In the genomic region with DNA sequence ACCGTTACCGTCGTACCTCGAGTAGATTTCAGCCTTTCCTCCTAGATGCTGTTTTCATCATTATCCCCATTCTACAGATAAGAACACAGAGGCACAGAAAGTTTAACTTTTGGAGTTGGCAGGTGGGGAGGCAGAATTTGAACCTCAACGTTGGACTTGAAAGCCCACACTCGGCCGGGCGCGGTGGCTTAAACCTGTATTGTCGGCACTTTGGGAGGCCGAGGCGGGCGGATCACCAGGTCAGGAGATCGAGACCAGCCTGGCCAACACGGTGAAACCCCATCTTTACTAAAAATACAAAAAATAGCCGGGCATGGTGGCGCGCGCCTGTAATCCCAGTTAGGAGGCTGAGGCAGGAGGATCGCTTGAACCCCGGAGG, we compare ENCODE assay signal across 8 cellular contexts. TPM values are rescaled to one million over a fixed set of nuclear protein-coding genes. Genes with fewer than 3 reads are reported as not detected.
A peak's percentile ranks its signal among the peaks of the same experiment; 100 is the strongest.
DNase-seq lines count a peak whose midpoint lies in the region; ATAC-seq, FAIRE-seq and TF ChIP-seq lines count a peak whose summit lies in the region.

No MANE protein-coding gene starts in this region.

- H3K36me3 ChIP-seq in astrocyte (ENCODE audit: insufficient read depth, low read length) (no peaks in the 10 kb centered on the region), right lobe of liver (no peaks in the 10 kb centered on the region), thoracic aorta (no peaks in the 10 kb centered on the region)

- H3K27ac ChIP-seq in astrocyte (ENCODE audit: low read depth, low read length): peak overlapping the region; percentile 7
- peak overlapping the region; percentile 89 to 97 (median 94) for H3K27ac ChIP-seq in right lobe of liver
- peak overlapping the region; percentile 92 to 95 for H3K27ac ChIP-seq in thoracic aorta

- no peak for FAIRE-seq in astrocyte (lab: Jason Lieb, UNC)

- H3K4me3 ChIP-seq in astrocyte (ENCODE audit: insufficient read depth, low read depth, low read length) (peak overlapping the region; percentile 55), right lobe of liver (peak overlapping the region; percentile 64 to 75 (median 67)), thoracic aorta (peak overlapping the region; percentile 80)

- TF ChIP-seq CTCF in astrocyte (IDR thresholded peaks at IDR 0.05; ENCODE audit: insufficient read depth, low read depth, low read length) (no peak), right lobe of liver (IDR thresholded peaks at IDR 0.05) (no peak), thoracic aorta (IDR thresholded peaks at IDR 0.05) (no peak)

- no peak overlapping the region for H3K27ac Mint-ChIP-seq in activated CD4-positive, alpha-beta T cell treated with anti-CD3 and anti-CD28 coated beads, Interleukin-2, amount 10 ng/mL, durations not matched to agents 24 days and 14 days
- no peak overlapping the region for H3K27ac Mint-ChIP-seq in astrocyte (ENCODE audit: unreplicated experiment)

- ATAC-seq in right lobe of liver (no peak), thoracic aorta (ENCODE audit: insufficient number of reproducible peaks, low FRiP score, low read depth) (no peak), GM19467 (IDR thresholded peaks at IDR 0.05; ENCODE audit: unreplicated experiment) (no peak), GM21737 (IDR thresholded peaks at IDR 0.05; ENCODE audit: unreplicated experiment) (no peak)

- H3K4me3 Mint-ChIP-seq in activated CD4-positive, alpha-beta T cell treated with anti-CD3 and anti-CD28 coated beads, Interleukin-2, amount 10 ng/mL, durations not matched to agents 24 days and 14 days: peak overlapping the region; percentile 80
- H3K4me3 Mint-ChIP-seq in astrocyte (ENCODE audit: unreplicated experiment): peak overlapping the region; percentile 20

- WGBS in right lobe of liver (ENCODE audit: insufficient coverage, low coverage, low lambda C conversion rate, missing lambda C conversion rate): 46% methylated on average over 14 of the region's 21 CpGs

- no peak for TF ChIP-seq POLR2A in right lobe of liver (IDR thresholded peaks at IDR 0.05)

- H3K9me3 ChIP-seq in astrocyte (ENCODE audit: insufficient read depth, low read depth, low read length) (peaks cover 6% of the 10 kb centered on the region), right lobe of liver (no peaks in the 10 kb centered on the region), thoracic aorta (no peaks in the 10 kb centered on the region)

- H4K20me1 ChIP-seq in astrocyte (ENCODE audit: insufficient read depth, low read length): no peaks in the 10 kb centered on the region

- no peaks in the 10 kb centered on the region for H3K79me2 ChIP-seq in astrocyte (ENCODE audit: insufficient read depth, low read length)

- intact Hi-C loops in activated CD4-positive, alpha-beta T cell treated with anti-CD3 and anti-CD28 coated beads, Interleukin-2, amount 10 ng/mL, durations not matched to agents 24 days and 14 days (cut with micrococcal nuclease): loop anchor here (2.0 to 5.0 kb wide), 2 partner anchors 31 to 76 kb away; partner anchors contain the start of genes CTDSP1 and TMBIM1
- intact Hi-C loops in right lobe of liver (cut with DNase I): no loop called here

- peaks cover 4% of the 10 kb centered on the region for H3K4me1 Mint-ChIP-seq in activated CD4-positive, alpha-beta T cell treated with anti-CD3 and anti-CD28 coated beads, Interleukin-2, amount 10 ng/mL, durations not matched to agents 24 days and 14 days
- no peaks in the 10 kb centered on the region for H3K4me1 Mint-ChIP-seq in astrocyte (ENCODE audit: low read depth, unreplicated experiment)

- peak overlapping the region; percentile 83 for H3K4me2 ChIP-seq in astrocyte (ENCODE audit: low read length)

- H3K27me3 ChIP-seq in astrocyte (ENCODE audit: insufficient read depth, low read length) (peaks cover 3% of the 10 kb centered on the region), right lobe of liver (no peaks in the 10 kb centered on the region), thoracic aorta (replicated peaks; ENCODE audit: insufficient read depth) (no peaks in the 10 kb centered on the region)

- H3K36me3 Mint-ChIP-seq in activated CD4-positive, alpha-beta T cell treated with anti-CD3 and anti-CD28 coated beads, Interleukin-2, amount 10 ng/mL, durations not matched to agents 24 days and 14 days (ENCODE audit: low read depth): no peaks in the 10 kb centered on the region
- no peaks in the 10 kb centered on the region for H3K36me3 Mint-ChIP-seq in astrocyte (ENCODE audit: low read depth, unreplicated experiment)

- peak overlapping the region; percentile 68 for H3K9ac ChIP-seq in astrocyte (ENCODE audit: low read length)

- no peaks in the 10 kb centered on the region for H3K4me1 ChIP-seq in astrocyte (ENCODE audit: insufficient read depth, low read length)
- H3K4me1 ChIP-seq in right lobe of liver: peaks cover 0 to 10% (median 0%) of the 10 kb centered on the region in 4 donors
- H3K4me1 ChIP-seq in thoracic aorta (ENCODE audit: control insufficient read depth in 1 of 2, low read depth in 2 of 2): peaks cover 0 to 20% of the 10 kb centered on the region in 2 donors

- no peak for DNase-seq in activated CD4-positive, alpha-beta T cell treated with anti-CD3 and anti-CD28 coated beads, Interleukin-2, amount 10 ng/mL, durations not matched to agents 24 days and 14 days
- DNase-seq in activated CD4-positive, alpha-beta T cell treated with anti-CD3 and anti-CD28 coated beads, Interleukin-2, amount 50 U/mL, for 4 hours: no peak
- DNase-seq in astrocyte (ENCODE audit: low read depth) (no peak), right lobe of liver (peak in 1 of 3 donors; percentile 58), thoracic aorta (ENCODE audit: low spot score) (no peak), medulla oblongata (ENCODE audit: extremely low spot score) (no peak)

- H2AFZ ChIP-seq in astrocyte (ENCODE audit: low read depth, low read length): peak overlapping the region; percentile 96

- H3K27me3 Mint-ChIP-seq in activated CD4-positive, alpha-beta T cell treated with anti-CD3 and anti-CD28 coated beads, Interleukin-2, amount 10 ng/mL, durations not matched to agents 24 days and 14 days: peaks cover 25% of the 10 kb centered on the region
- peaks cover 14% of the 10 kb centered on the region for H3K27me3 Mint-ChIP-seq in astrocyte (ENCODE audit: low read depth, unreplicated experiment)

- no peaks in the 10 kb centered on the region for H3K9me3 Mint-ChIP-seq in activated CD4-positive, alpha-beta T cell treated with anti-CD3 and anti-CD28 coated beads, Interleukin-2, amount 10 ng/mL, durations not matched to agents 24 days and 14 days
- peaks cover 2% of the 10 kb centered on the region for H3K9me3 Mint-ChIP-seq in astrocyte (ENCODE audit: unreplicated experiment)

RNA-seq across cellular contexts. Expression of gene CATIP, which starts 11.5 kb away (rescaled TPM):
- total RNA-seq in activated CD4-positive, alpha-beta T cell treated with anti-CD3 and anti-CD28 coated beads, Interleukin-2, amount 10 ng/mL, durations not matched to agents 24 days and 14 days: not detected in 2 replicates
- total RNA-seq in astrocyte (0.23 TPM in 1 of 2 replicates, not detected in the other), right lobe of liver (not detected), thoracic aorta (not detected)

RNA-seq across cellular contexts. Expression of gene SLC11A1, which starts 13.9 kb away (rescaled TPM):
- total RNA-seq in activated CD4-positive, alpha-beta T cell treated with anti-CD3 and anti-CD28 coated beads, Interleukin-2, amount 10 ng/mL, durations not matched to agents 24 days and 14 days: 0.12 and 0.19 TPM in 2 replicates
- total RNA-seq in astrocyte (not detected in 2 replicates), right lobe of liver (10 to 100 TPM in 3 of 6 experiments, 1 to 10 TPM in 3; 4.2 to 13.2 (median 11.0) TPM), thoracic aorta (100 to 1,000 TPM; 122 to 190 TPM)

RNA-seq across cellular contexts. Expression of gene CTDSP1, which starts 31.5 kb away (rescaled TPM):
- 103 and 106 TPM in 2 replicates for total RNA-seq in activated CD4-positive, alpha-beta T cell treated with anti-CD3 and anti-CD28 coated beads, Interleukin-2, amount 10 ng/mL, durations not matched to agents 24 days and 14 days
- total RNA-seq in astrocyte: 41.8 and 45.0 TPM in 2 replicates
- total RNA-seq in right lobe of liver: 10 to 100 TPM; 55.1 to 95.9 (median 75.6) TPM
- total RNA-seq in thoracic aorta: 100 to 1,000 TPM; 141 to 182 TPM

RNA-seq across cellular contexts. Expression of gene VIL1, which starts 50.8 kb away (rescaled TPM):
- total RNA-seq in activated CD4-positive, alpha-beta T cell treated with anti-CD3 and anti-CD28 coated beads, Interleukin-2, amount 10 ng/mL, durations not matched to agents 24 days and 14 days: not detected in 2 replicates
- total RNA-seq in astrocyte: not detected in 2 replicates
- 100 to 1,000 TPM in 1 of 6 experiments, 10 to 100 TPM in 2, 1 to 10 TPM in 3; 2.1 to 118 (median 19.1) TPM for total RNA-seq in right lobe of liver
- total RNA-seq in thoracic aorta: 1 to 10 TPM in 1 of 2 donors, not detected in 1; 3.6 TPM

Comparison
In these comparisons a context has a peak if more than half of its experiments do, and no peak if none do; other contexts are left out.
1. H3K27ac ChIP-seq: peak in every context shown above with its lines; median percentile 94 in right lobe of liver; 94 in thoracic aorta; 7 in astrocyte.
2. RNA of gene SLC11A1, which starts 13.9 kb away (total RNA-seq): 122 to 190 TPM in thoracic aorta; 4.2 to 13.2 TPM in right lobe of liver, 0.12 to 0.19 TPM in activated CD4-positive, alpha-beta T cell treated with anti-CD3 and anti-CD28 coated beads, Interleukin-2, amount 10 ng/mL, durations not matched to agents 24 days and 14 days and not detected in astrocyte; every median in the first group is over 4 times any median in the second.
3. Peak in every context shown above with its lines, with median percentiles within 50 percentile points of each other: H3K4me3 ChIP-seq.